In genomic region chr4:39043697-39044363, GRCh38 we compare ENCODE assay signal across 1 cellular context.
TF ChIP-seq lines count a peak whose summit lies in the region.

No MANE protein-coding gene starts in this region.

TF ChIP-seq in GM23338, 12 proteins besides CTCF, POLR2A, EP300 and RAD21 (continued from another document):
- TF ChIP-seq ETS1 (IDR thresholded peaks at IDR 0.05) (no peak), ZNF331 (CRISPR knock-in tag; IDR thresholded peaks at IDR 0.05; ENCODE audit: low read depth) (no peak), EZH2 (IDR thresholded peaks at IDR 0.05; ENCODE audit: low read depth, unreplicated experiment) (no peak), ZNF462 (CRISPR knock-in tag; IDR thresholded peaks at IDR 0.05) (no peak), POLR2AphosphoS5 (IDR thresholded peaks at IDR 0.05; ENCODE audit: low read depth) (no peak), STAT1 (IDR thresholded peaks at IDR 0.05; ENCODE audit: unreplicated experiment) (no peak), ZNF114 (CRISPR knock-in tag; IDR thresholded peaks at IDR 0.05) (no peak), JUNB (IDR thresholded peaks at IDR 0.05; ENCODE audit: unreplicated experiment) (no peak), NANOG (IDR thresholded peaks at IDR 0.05; ENCODE audit: borderline replicate concordance) (no peak)
